In the genomic region with DNA sequence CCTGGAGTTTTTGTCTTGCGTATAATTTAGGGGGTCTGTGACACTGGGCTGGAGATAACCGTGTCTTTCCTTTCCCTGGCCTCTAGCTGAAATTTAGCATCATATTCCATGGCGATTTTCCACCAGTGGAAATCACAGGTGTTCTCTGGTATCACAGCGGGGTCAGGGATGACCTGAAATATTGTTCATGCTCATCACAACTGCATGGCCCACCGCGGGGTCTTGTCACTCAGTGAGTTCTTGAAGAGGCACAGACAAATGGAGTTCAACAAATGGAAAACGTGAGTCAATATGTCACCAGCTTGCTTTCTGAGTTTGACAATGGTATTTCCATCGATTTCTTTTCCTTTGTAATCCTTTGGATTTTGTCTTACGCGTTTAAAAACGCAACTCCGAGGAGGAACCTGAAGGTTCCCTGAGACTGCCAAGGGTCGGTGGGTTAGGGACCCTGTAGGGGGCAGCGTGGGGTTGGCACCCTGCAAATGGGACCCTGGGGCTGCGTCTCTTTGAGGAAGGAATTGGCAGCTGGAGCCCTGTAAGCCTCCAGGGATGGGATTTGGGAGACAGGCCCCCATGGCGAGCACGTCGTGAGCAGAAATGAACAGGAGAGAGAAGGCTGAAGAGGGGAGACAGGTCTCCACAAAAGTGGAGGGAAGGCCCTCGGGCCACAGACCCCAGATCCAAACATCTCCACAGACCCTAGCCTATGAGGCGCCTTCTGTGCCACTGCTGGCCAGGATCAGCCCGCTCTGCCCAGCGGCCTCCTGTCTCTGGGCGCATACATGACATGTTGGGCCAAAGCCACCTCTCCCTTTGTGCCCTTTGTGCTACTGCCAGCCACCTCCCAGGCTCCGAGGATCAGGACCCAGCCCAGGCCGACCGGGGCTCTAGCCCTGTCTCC, we compare ENCODE assay signal across 15 cellular contexts. TPM values are rescaled to one million over a fixed set of nuclear protein-coding genes. Genes with fewer than 3 reads are reported as not detected.
DNase-seq lines count a peak whose midpoint lies in the region; ATAC-seq, FAIRE-seq and TF ChIP-seq lines count a peak whose summit lies in the region.
"Had no signal": no experiment of that assay in that cellular context is flagged by ENCODE, and none has a peak within 500 bp of the region (broad histone marks: within the 10 kb centered on the region; RNA-seq: fewer than 3 reads in every experiment).

No MANE protein-coding gene starts in this region.

- CTCF ChIA-PET in activated CD8-positive, alpha-beta memory T cell treated with anti-CD3 and anti-CD28 coated beads, Interleukin-2, amount 10 ng/mL, durations not matched to agents 7 days and 5 days (lab: Charles Lee) = interaction anchor here (1.2 to 17.9 kb wide), 8 partner anchors 10 to 137 kb away, joined by 3 to 338 read pairs (median 56); partner anchors contain the start of gene RUNX3
- CTCF ChIA-PET in GM12878 (lab: Yijun Ruan, JAX) = interaction anchor here (0.7 to 18.6 kb wide), 15 partner anchors 9 to 150 kb away, joined by 3 to 396 read pairs (median 6); partner anchors contain the start of gene RUNX3

- ATAC-seq in activated CD8-positive, alpha-beta memory T cell treated with anti-CD3 and anti-CD28 coated beads, Interleukin-2, amount 10 ng/mL, durations not matched to agents 7 days and 5 days = no peak
- ATAC-seq in GM12878 = no peak
- ATAC-seq: heart right ventricle had no signal

- RAD21 ChIA-PET in GM12878 (lab: Charles Lee; ENCODE audit: unreplicated experiment) = interaction anchor here (1.3 to 10.4 kb wide), 11 partner anchors 10 to 138 kb away, joined by 4 to 214 read pairs (median 23); partner anchors contain the start of gene RUNX3

- DNase-seq in activated CD8-positive, alpha-beta memory T cell treated with anti-CD3 and anti-CD28 coated beads, Interleukin-2, amount 10 ng/mL, durations not matched to agents 7 days and 5 days = peak; percentile 52
- DNase-seq in activated CD8-positive, alpha-beta memory T cell treated with anti-CD3 and anti-CD28 coated beads, Interleukin-2, amount 50 U/mL, for 48 hours = no peak
- no peak for DNase-seq in GM12878 (ENCODE audit: low read depth, low spot score)
- DNase-seq in spleen = peak; percentile 69
- DNase-seq in NCI-H1694 (lab: John Stamatoyannopoulos, UW) = no peak
- no peak for DNase-seq in epidermal melanocyte (ENCODE audit: insufficient read length, low spot score)
- no peak for DNase-seq in NCI-H146 treated with DMSO at 0.1 percent for 48 hours (lab: John Stamatoyannopoulos, UW; ENCODE audit: unreplicated experiment)
- DNase-seq: ACHN, heart right ventricle, NCI-H2171, occipital lobe, OCI-M1 had no signal

- peak; percentile 41; the same call in 1 of the 2 replicates for TF ChIP-seq RAD21 in GM12878 (IDR thresholded peaks at IDR 0.05; ENCODE audit: insufficient read depth, low read depth, low read length)

- H3K79me2 ChIP-seq in Loucy (ENCODE audit: insufficient read depth, low read length) (peaks cover 75% of the 10 kb centered on the region), GM12878 (ENCODE audit: control insufficient read depth, insufficient read depth, low read length) (peaks cover 78% of the 10 kb centered on the region)

- H3K9me2 ChIP-seq in Loucy (replicated peaks; ENCODE audit: low read depth, low read length) = no peaks in the 10 kb centered on the region

- 8% methylated on average over 26 of the region's 26 CpGs for WGBS in GM12878 (ENCODE audit: insufficient coverage, insufficient replicate concordance, low lambda C conversion rate, missing lambda C conversion rate)
- WGBS in spleen, 5 donors = 80 to 87% (median 82%) methylated on average over 23 to 26 of the region's 26 CpGs

- H3F3A ChIP-seq in Loucy (ENCODE audit: low read depth) = peaks cover 16% of the 10 kb centered on the region

- H3K4me2 ChIP-seq in Loucy (ENCODE audit: low read depth, low read length, poor library complexity, severe bottlenecking) (peak overlapping the region; percentile 89), GM12878 (ENCODE audit: control insufficient read depth, insufficient read depth) (peak overlapping the region; percentile 74)

- H3K4me3 Mint-ChIP-seq in activated CD8-positive, alpha-beta memory T cell treated with anti-CD3 and anti-CD28 coated beads, Interleukin-2, amount 10 ng/mL, durations not matched to agents 7 days and 5 days = peak overlapping the region; percentile 89

- H3K4me1 ChIP-seq in Loucy (ENCODE audit: insufficient read depth, low read length, poor library complexity, severe bottlenecking) (peaks cover 82% of the 10 kb centered on the region), GM12878 (ENCODE audit: control insufficient read depth, insufficient read depth, low read length) (peaks cover 54% of the 10 kb centered on the region), spleen (peaks cover 6 to 61% (median 40%) of the 10 kb centered on the region in 6 donors)

- no peaks in the 10 kb centered on the region for H3K9me3 ChIP-seq in Loucy (ENCODE audit: insufficient read depth, low read depth, low read length)
- no peaks in the 10 kb centered on the region for H3K9me3 ChIP-seq in GM12878 (replicated peaks; ENCODE audit: control insufficient read depth, insufficient read depth, low read length)
- H3K9me3 ChIP-seq in spleen = no peaks in the 10 kb centered on the region
- H3K9me3 ChIP-seq: heart right ventricle had no signal

- H3K27me3 ChIP-seq in Loucy (ENCODE audit: insufficient read depth, low read length, poor library complexity, severe bottlenecking) (no peaks in the 10 kb centered on the region), GM12878 (replicated peaks in 1 of 2; ENCODE audit: control insufficient read depth in 2 of 2, insufficient read depth in 2 of 2, low read length in 1 of 2) (no peaks in the 10 kb centered on the region), spleen (replicated peaks in 1 of 7) (peaks cover 0 to 5% (median 0%) of the 10 kb centered on the region in 7 donors)

- peak overlapping the region; percentile 77 for H3K9ac ChIP-seq in Loucy (ENCODE audit: low read depth, low read length, poor library complexity, severe bottlenecking)
- peak overlapping the region; percentile 91 for H3K9ac ChIP-seq in GM12878 (ENCODE audit: control insufficient read depth, insufficient read depth, low read length)

- intact Hi-C loops in GM12878 (cut with micrococcal nuclease; ENCODE audit: unreplicated experiment) = no loop called here
- intact Hi-C loops in spleen (cut with DNase I; ENCODE audit: low total_unique reads) = no loop called here

- no TSS peak for BruUV-seq in GM12878 (replicated peaks; lab: Mats Ljungman, UMichigan)

- H3K27me3 Mint-ChIP-seq in activated CD8-positive, alpha-beta memory T cell treated with anti-CD3 and anti-CD28 coated beads, Interleukin-2, amount 10 ng/mL, durations not matched to agents 7 days and 5 days = no peaks in the 10 kb centered on the region

- POLR2A ChIA-PET in GM12878 (lab: Charles Lee) = interaction anchor here (1.1 to 13.4 kb wide), 8 partner anchors 10 to 73 kb away, joined by 3 to 220 read pairs (median 22); partner anchors contain the start of gene RUNX3

- H4K20me1 ChIP-seq in Loucy (ENCODE audit: insufficient read depth, low read length, poor library complexity, severe bottlenecking) (peaks cover 8% of the 10 kb centered on the region), GM12878 (ENCODE audit: control insufficient read depth, insufficient read depth) (peaks cover 2% of the 10 kb centered on the region; the same call in 1 of the 2 replicates)

- H3K4me1 Mint-ChIP-seq in activated CD8-positive, alpha-beta memory T cell treated with anti-CD3 and anti-CD28 coated beads, Interleukin-2, amount 10 ng/mL, durations not matched to agents 7 days and 5 days = peaks cover 62% of the 10 kb centered on the region

- H2AFZ ChIP-seq in Loucy (ENCODE audit: low read length) (no peak overlapping the region), GM12878 (ENCODE audit: control insufficient read depth, low read depth, low read length) (no peak overlapping the region)

- SMC1A ChIA-PET in GM12878 (lab: Charles Lee; ENCODE audit: uncharacterized antibody, unreplicated experiment) = interaction anchor here (0.7 to 18.5 kb wide), 12 partner anchors 10 to 178 kb away, joined by 3 to 391 read pairs (median 9); partner anchors contain the start of gene RUNX3

- FAIRE-seq in GM12878 (lab: Jason Lieb, UNC) = no peak

- H3K4me3 ChIP-seq in Loucy (ENCODE audit: low read length, poor library complexity, severe bottlenecking) (peak overlapping the region; percentile 72), GM12878 (peak overlapping the region; percentile 97), spleen (peak overlapping the region in 2 of 8 donors; percentile 18 to 56)

- peak overlapping the region; percentile 92 for H3K27ac Mint-ChIP-seq in activated CD8-positive, alpha-beta memory T cell treated with anti-CD3 and anti-CD28 coated beads, Interleukin-2, amount 10 ng/mL, durations not matched to agents 7 days and 5 days

- H3K9me3 Mint-ChIP-seq in activated CD8-positive, alpha-beta memory T cell treated with anti-CD3 and anti-CD28 coated beads, Interleukin-2, amount 10 ng/mL, durations not matched to agents 7 days and 5 days (ENCODE audit: low read depth) = no peaks in the 10 kb centered on the region

- TF ChIP-seq POLR2A in GM12878 (IDR thresholded peaks at IDR 0.05; ENCODE audit: low read depth, low read length) (no peak), spleen (IDR thresholded peaks at IDR 0.05) (no peak)

- in situ Hi-C loops in GM12878 (cut with MboI) = loop anchor here (5.0 kb wide), 2 partner anchors 70 to 140 kb away; no protein-coding TSS in a partner anchor

- H3K36me3 ChIP-seq in Loucy (ENCODE audit: insufficient read depth, low read length) (no peaks in the 10 kb centered on the region), GM12878 (ENCODE audit: control insufficient read depth in 2 of 2, insufficient read depth in 2 of 2, low read length in 1 of 2) (peaks cover 0 to 5% of the 10 kb centered on the region in 2 experiments; a peak in 2 of 4 replicates), spleen (no peaks in the 10 kb centered on the region)
- H3K36me3 ChIP-seq: heart right ventricle had no signal

- TF ChIP-seq CTCF in Loucy (conservative IDR thresholded peaks at IDR 0.05; ENCODE audit: low read length) (peak; percentile 81), GM12878 (IDR thresholded peaks at IDR 0.05 in 2 of 3, conservative IDR thresholded peaks at IDR 0.05 in 1 of 3; ENCODE audit: control insufficient read depth in 2 of 3, extremely low read depth in 1 of 3, insufficient read depth in 1 of 3, low read depth in 3 of 3, low read length in 3 of 3) (peak; percentile 15 to 38 (median 30); a peak in 2 of 6 replicates), spleen (IDR thresholded peaks at IDR 0.05 in 8 of 11, conservative IDR thresholded peaks at IDR 0.05 in 3 of 11) (peak in 2 of 11 experiments; percentile 7 to 23)

- H3K27ac ChIP-seq in GM12878 (ENCODE audit: control insufficient read depth, insufficient read depth) (peak overlapping the region; percentile 98), spleen (peak overlapping the region in 1 of 8 donors; percentile 86)
- H3K27ac ChIP-seq: HL-60 had no signal

- no peak for TF ChIP-seq EP300 in GM12878 (IDR thresholded peaks at IDR 0.05; ENCODE audit: borderline replicate concordance in 1 of 2, control insufficient read depth in 1 of 2, low read depth in 2 of 2, low read length in 2 of 2)

- H3K36me3 Mint-ChIP-seq in activated CD8-positive, alpha-beta memory T cell treated with anti-CD3 and anti-CD28 coated beads, Interleukin-2, amount 10 ng/mL, durations not matched to agents 7 days and 5 days = peaks cover 76% of the 10 kb centered on the region

RNA-seq across cellular contexts. Expression of gene RUNX3, which starts 32.1 kb away (rescaled TPM):
- 100 to 1,000 TPM; 224 to 246 TPM for total RNA-seq in activated CD8-positive, alpha-beta memory T cell treated with anti-CD3 and anti-CD28 coated beads, Interleukin-2, amount 10 ng/mL, durations not matched to agents 7 days and 5 days
- 101 and 106 TPM in 2 replicates for total RNA-seq in GM12878 (2013; cell fraction: nucleolus; rRNA removed)
- total RNA-seq in GM12878 (2014; rRNA removed) (25.8 and 33.5 TPM in 2 replicates), GM12878 (2014; rRNA removed; fragmentation: Illumina TruSeq; extraction: Trizol) (18.4 and 19.0 TPM in 2 replicates), GM12878 (2021) (148 and 151 TPM in 2 replicates), spleen (10 to 100 TPM; 38.1 to 76.3 (median 52.3) TPM)
- polyA plus RNA-seq in GM12878 (2011; ENCODE audit: low read depth) = 44.1 TPM
- polyA plus RNA-seq in GM12878 (2011; rRNA removed) (15.0 and 25.8 TPM in 2 replicates), GM12878 (2014; fragmentation: Illumina TruSeq; extraction: Trizol) (48.8 and 61.7 TPM in 2 replicates), GM12878 (2014; fragmentation: Nextera tagmentation; extraction: Ambion mirVana) (10 to 100 TPM; 21.6 to 26.3 TPM), GM12878 (2014; rRNA removed) (64.7 and 79.6 TPM in 2 replicates), GM12878 (2016; fragmentation: Nextera tagmentation; extraction: Ambion mirVana) (10 to 100 TPM; 29.3 to 34.0 TPM), spleen (10 to 100 TPM; 17.3 to 22.1 (median 18.2) TPM)
- polyA plus RNA-seq in GM12878 (2011; cell fraction: cytosol; rRNA removed) = 45.6 and 51.9 TPM in 2 replicates
- 72.8 and 112 TPM in 2 replicates for polyA plus RNA-seq in GM12878 (2011; cell fraction: nucleus; rRNA removed)
- 91.6 and 104 TPM in 2 replicates for polyA plus RNA-seq in GM12878 (2012)
- polyA minus RNA-seq in GM12878 (2011; rRNA and poly(A)+ RNA removed) = 20.0 and 31.7 TPM in 2 replicates
- polyA minus RNA-seq in GM12878 (2011; cell fraction: cytosol; rRNA and poly(A)+ RNA removed) = 30.6 and 47.6 TPM in 2 replicates
- polyA minus RNA-seq in GM12878 (2011; cell fraction: nucleus; rRNA and poly(A)+ RNA removed) = 30.8 and 46.2 TPM in 2 replicates
- total RNA-seq: MCF 10A had no signal

Comparison
In these comparisons a context has a peak if more than half of its experiments do, and no peak if none do; other contexts are left out.
1. DNase-seq: peak in activated CD8-positive, alpha-beta memory T cell treated with anti-CD3 and anti-CD28 coated beads, Interleukin-2, amount 10 ng/mL, durations not matched to agents 7 days and 5 days (single experiment) and spleen (single experiment); none in activated CD8-positive, alpha-beta memory T cell treated with anti-CD3 and anti-CD28 coated beads, Interleukin-2, amount 50 U/mL, for 48 hours (single experiment), GM12878 (single experiment), NCI-H1694 (single experiment), epidermal melanocyte (single experiment) and NCI-H146 treated with DMSO at 0.1 percent for 48 hours (single experiment).